14 cellular contexts compared by ENCODE assay signal in genomic region chr4:15677507-15677988, GRCh38. TPM values are rescaled to one million over a fixed set of nuclear protein-coding genes. Genes with fewer than 3 reads are reported as not detected.
DNase-seq lines count a peak whose midpoint lies in the region; ATAC-seq and TF ChIP-seq lines count a peak whose summit lies in the region.
"Had no signal": no experiment of that assay in that cellular context is flagged by ENCODE, and none has a peak within 500 bp of the region (broad histone marks: within the 10 kb centered on the region; RNA-seq: fewer than 3 reads in every experiment).

No MANE protein-coding gene starts in this region.

- no peaks in the 10 kb centered on the region for H3K9me3 ChIP-seq in RWPE2 (ENCODE audit: severe bottlenecking)
- no peaks in the 10 kb centered on the region for H3K9me3 ChIP-seq in aorta (ENCODE audit: control insufficient read depth, low read length)
- H3K9me3 ChIP-seq: Peyer's patch had no signal

- H3K4me3 ChIP-seq in RWPE2 (ENCODE audit: severe bottlenecking) (no peak overlapping the region), fibroblast of pulmonary artery (replicated peaks; ENCODE audit: low read depth, low read length) (no peak overlapping the region), aorta (ENCODE audit: low read length in 2 of 2) (no peak overlapping the region)
- H3K4me3 ChIP-seq: Peyer's patch, skin epidermis had no signal

- ATAC-seq in RWPE2 (ENCODE audit: low read depth) (peak; percentile 62), aorta (ENCODE audit: low FRiP score) (no peak)

- 88 to 93% methylated on average over 2 of the region's 2 CpGs for WGBS in aorta, 2 donors

- H3K27ac ChIP-seq in RWPE2 (ENCODE audit: poor library complexity, severe bottlenecking) (peak overlapping the region; percentile 82), aorta (ENCODE audit: low read depth in 1 of 2, low read length in 2 of 2) (no peak overlapping the region)
- H3K27ac ChIP-seq: 22Rv1, skin epidermis had no signal

- peak; percentile 31 for DNase-seq in DMS 273 (lab: John Stamatoyannopoulos, UW; ENCODE audit: unreplicated experiment)
- DNase-seq in DMS 273 treated with DMSO at 0.1 percent for 48 hours (lab: John Stamatoyannopoulos, UW): no peak
- DNase-seq in RWPE2 (ENCODE audit: low spot score): peak; percentile 91
- DNase-seq in fibroblast of pulmonary artery (ENCODE audit: low read depth): peak; percentile 60
- DNase-seq in renal cortical epithelial cell (ENCODE audit: low read depth): peak; percentile 100
- no peak for DNase-seq in NCI-H748 treated with DMSO at 0.1 percent for 48 hours (lab: John Stamatoyannopoulos, UW)
- DNase-seq in activated CD8-positive, alpha-beta memory T cell treated with anti-CD3 and anti-CD28 coated beads, Interleukin-2, amount 50 U/mL, for 4 hours: no peak
- DNase-seq in aorta: no peak
- DNase-seq: activated CD4-positive, alpha-beta T cell treated with anti-CD3 and anti-CD28 coated beads, Interleukin-2, amount 10 ng/mL, durations not matched to agents 7 days and 5 days; GOT3; immature natural killer cell had no signal

- intact Hi-C loops in aorta (cut with DNase I): no loop called here

- H3K36me3 ChIP-seq in RWPE2 (ENCODE audit: low read depth) (peaks cover 38% of the 10 kb centered on the region), aorta (ENCODE audit: control insufficient read depth in 1 of 2, insufficient read depth in 2 of 2, low read length in 1 of 2) (no peaks in the 10 kb centered on the region)
- H3K36me3 ChIP-seq: Peyer's patch had no signal

- no peaks in the 10 kb centered on the region for H3K27me3 ChIP-seq in RWPE2 (ENCODE audit: insufficient read depth, poor library complexity, severe bottlenecking)
- H3K27me3 ChIP-seq in aorta (ENCODE audit: control insufficient read depth in 1 of 2, insufficient read depth in 2 of 2, low read length in 1 of 2): no peaks in the 10 kb centered on the region
- H3K27me3 ChIP-seq: Peyer's patch had no signal

- H3K4me1 ChIP-seq in RWPE2 (ENCODE audit: insufficient read depth, poor library complexity, severe bottlenecking): peaks cover 46% of the 10 kb centered on the region
- no peaks in the 10 kb centered on the region for H3K4me1 ChIP-seq in aorta (ENCODE audit: control insufficient read depth in 1 of 2, insufficient read depth in 2 of 2, low read length in 2 of 2)
- H3K4me1 ChIP-seq: Peyer's patch had no signal

- TF ChIP-seq CTCF in RWPE2 (IDR thresholded peaks at IDR 0.05; ENCODE audit: poor library complexity, severe bottlenecking) (no peak), fibroblast of pulmonary artery (IDR thresholded peaks at IDR 0.05; ENCODE audit: low read length, missing control alignments) (no peak)

RNA-seq across cellular contexts. Expression of gene FAM200B, which starts 4.1 kb away (rescaled TPM):
- 20.6 and 22.6 TPM in 2 replicates for total RNA-seq in renal cortical epithelial cell
- 10 to 100 TPM; 23.0 to 35.6 TPM for total RNA-seq in aorta
- 100 to 1,000 TPM in 1 of 2 donors, 10 to 100 TPM in 1; 42.2 to 116 TPM for polyA plus RNA-seq in aorta

RNA-seq across cellular contexts. Expression of gene FBXL5, which starts 22.4 kb away (rescaled TPM):
- total RNA-seq in renal cortical epithelial cell (105 and 132 TPM in 2 replicates), aorta (10 to 100 TPM; 69.3 to 81.1 TPM)
- polyA plus RNA-seq in aorta: 10 to 100 TPM; 71.6 to 77.9 TPM

RNA-seq across cellular contexts. Expression of gene BST1, which starts 25.3 kb away (rescaled TPM):
- total RNA-seq in renal cortical epithelial cell (0.70 and 8.7 TPM in 2 replicates), aorta (10 to 100 TPM in 1 of 2 donors, 1 to 10 TPM in 1; 9.3 to 13.7 TPM)
- polyA plus RNA-seq in aorta: 10 to 100 TPM in 1 of 2 donors, 1 to 10 TPM in 1; 4.6 to 18.5 TPM

Comparison
In these comparisons a context has a peak if more than half of its experiments do, and no peak if none do; other contexts are left out.
1. DNase-seq: peak in DMS 273 (single experiment), RWPE2 (single experiment), fibroblast of pulmonary artery (single experiment) and renal cortical epithelial cell (single experiment); none in DMS 273 treated with DMSO at 0.1 percent for 48 hours (single experiment), NCI-H748 treated with DMSO at 0.1 percent for 48 hours (single experiment), activated CD8-positive, alpha-beta memory T cell treated with anti-CD3 and anti-CD28 coated beads, Interleukin-2, amount 50 U/mL, for 4 hours (single experiment) and aorta (0 of 2).